11 cellular contexts compared by ENCODE assay signal in genomic region chr14:93006484-93007128, GRCh38.
DNase-seq lines count a peak whose midpoint lies in the region; ATAC-seq, FAIRE-seq and TF ChIP-seq lines count a peak whose summit lies in the region.
"Had no signal": no experiment of that assay in that cellular context is flagged by ENCODE, and none has a peak within 500 bp of the region (broad histone marks: within the 10 kb centered on the region; RNA-seq: fewer than 3 reads in every experiment).

No MANE protein-coding gene starts in this region.

- WGBS in gastroesophageal sphincter (ENCODE audit: low coverage in 1 of 2), 2 donors = 80% methylated on average over 1 of the region's 8 CpGs; no CpG with 5 or more reads in 1 of the 2 donors
- WGBS in stomach, 5 donors = 81 to 90% (median 88%) methylated on average over 6 to 8 of the region's 8 CpGs

- H3K36me3 ChIP-seq in gastroesophageal sphincter (no peaks in the 10 kb centered on the region), stomach (no peaks in the 10 kb centered on the region)

- TF ChIP-seq CTCF in gastroesophageal sphincter (IDR thresholded peaks at IDR 0.05) (no peak), stomach (IDR thresholded peaks at IDR 0.05) (no peak)

- H3K9me3 ChIP-seq in gastroesophageal sphincter = no peaks in the 10 kb centered on the region
- no peaks in the 10 kb centered on the region for H3K9me3 ChIP-seq in stomach

- FAIRE-seq in urothelium cell line (lab: Jason Lieb, UNC) = no peak

- ATAC-seq in gastroesophageal sphincter (no peak), HG03469 (IDR thresholded peaks at IDR 0.05; ENCODE audit: unreplicated experiment) (no peak), HG03460 (IDR thresholded peaks at IDR 0.05; ENCODE audit: unreplicated experiment) (no peak)
- ATAC-seq: activated naive CD4-positive, alpha-beta T cell treated with anti-CD3 and anti-CD28 coated beads, Interleukin-2, amount 50 U/mL, for 72 hours had no signal

- TF ChIP-seq EP300 in gastroesophageal sphincter (IDR thresholded peaks at IDR 0.05) (no peak), stomach (IDR thresholded peaks at IDR 0.05) (no peak)

- intact Hi-C loops in stomach (cut with DNase I; ENCODE audit: low total_unique reads) = no loop called here

- TF ChIP-seq POLR2A in gastroesophageal sphincter (IDR thresholded peaks at IDR 0.05) = no peak
- no peak for TF ChIP-seq POLR2A in stomach (IDR thresholded peaks at IDR 0.05)

- peaks cover 5 to 100% (median 61%) of the 10 kb centered on the region in 3 donors for H3K4me1 ChIP-seq in gastroesophageal sphincter
- H3K4me1 ChIP-seq in stomach = peaks cover 19 to 67% (median 53%) of the 10 kb centered on the region in 4 donors

- H3K27me3 ChIP-seq in gastroesophageal sphincter (no peaks in the 10 kb centered on the region), stomach (no peaks in the 10 kb centered on the region)

- H3K27ac ChIP-seq in gastroesophageal sphincter = peak overlapping the region in 3 of 4 donors; percentile 80 to 90 (median 89)
- peak overlapping the region in 3 of 5 donors; percentile 32 to 63 (median 33) for H3K27ac ChIP-seq in stomach

- DNase-seq in HT1080 (ENCODE audit: low read depth) (peak; percentile 25), RPMI7951 (ENCODE audit: low read depth) (peak; percentile 34), stomach (no peak), urothelium cell line (ENCODE audit: low spot score) (no peak)
- DNase-seq: activated CD4-positive, alpha-beta T cell treated with anti-CD3 and anti-CD28 coated beads for 4 hours; erythroblast; stimulated activated CD4-positive, alpha-beta T cell treated with anti-CD3 and anti-CD28 coated beads, Interleukin-15, amount 100 ng/mL, for 24 hours had no signal

- H3K4me3 ChIP-seq in gastroesophageal sphincter = no peak overlapping the region
- H3K4me3 ChIP-seq in stomach = no peak overlapping the region

Comparison
In these comparisons a context has a peak if more than half of its experiments do, and no peak if none do; other contexts are left out.
1. DNase-seq: peak in HT1080 (single experiment) and RPMI7951 (single experiment); none in stomach (single experiment) and urothelium cell line (single experiment).